Comparison of ENCODE assay signal across 10 cellular contexts in the genomic region with DNA sequence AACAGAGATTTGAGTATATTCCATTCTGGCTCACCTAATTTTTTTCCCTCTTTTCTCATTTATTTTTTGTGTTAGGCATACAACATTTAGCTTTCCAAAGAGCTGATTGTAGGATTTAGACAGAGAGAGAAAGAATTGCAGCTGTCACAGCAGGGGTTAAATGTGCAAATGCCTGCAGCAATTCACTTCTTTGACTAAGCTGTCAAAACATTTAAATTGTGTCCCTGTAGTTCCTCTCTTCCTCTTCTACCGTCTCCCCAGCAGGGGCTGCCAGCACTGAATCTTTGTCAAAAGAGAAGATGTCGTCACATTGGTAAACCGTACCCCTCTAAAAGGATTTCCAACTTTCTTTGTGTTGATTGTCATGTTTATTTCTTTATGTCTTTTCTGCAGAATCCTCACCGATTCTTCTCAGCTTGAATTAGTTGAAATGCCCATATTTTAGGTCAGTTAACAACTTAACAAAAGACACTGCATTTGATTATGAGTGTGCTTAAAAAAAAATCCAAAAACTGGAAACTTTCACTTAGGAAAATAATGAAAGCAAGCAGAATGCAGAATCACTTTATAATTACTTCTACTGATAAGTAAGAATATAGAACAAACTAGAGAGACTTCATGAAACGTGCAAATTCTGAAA.
DNase-seq lines count a peak whose midpoint lies in the region; ATAC-seq and TF ChIP-seq lines count a peak whose summit lies in the region.
"Had no signal": no experiment of that assay in that cellular context is flagged by ENCODE, and none has a peak within 500 bp of the region (broad histone marks: within the 10 kb centered on the region; RNA-seq: fewer than 3 reads in every experiment).

No MANE protein-coding gene starts in this region.

- no peak overlapping the region for H3K27ac ChIP-seq in GM23248
- peak overlapping the region in 11 of 59 donors; percentile 3 to 61 (median 31) for H3K27ac ChIP-seq in dorsolateral prefrontal cortex
- no peak overlapping the region for H3K27ac ChIP-seq in gastrocnemius medialis
- no peak overlapping the region for H3K27ac ChIP-seq in caudate nucleus (ENCODE audit: low read depth, low read length)

- no peak for TF ChIP-seq POLR2A in gastrocnemius medialis (IDR thresholded peaks at IDR 0.05)

- peak overlapping the region; percentile 28 for H2AFZ ChIP-seq in GM23248

- H3K27me3 ChIP-seq in GM23248 (replicated peaks; ENCODE audit: insufficient read depth): no peaks in the 10 kb centered on the region
- no peaks in the 10 kb centered on the region for H3K27me3 ChIP-seq in dorsolateral prefrontal cortex
- no peaks in the 10 kb centered on the region for H3K27me3 ChIP-seq in gastrocnemius medialis

- WGBS in GM23248 (ENCODE audit: low coverage in 1 of 2, low lambda C conversion rate in 2 of 2, missing lambda C conversion rate in 2 of 2), 2 experiments: 19 to 22% methylated on average over 5 of the region's 5 CpGs

- DNase-seq in GM23248 (peak; percentile 13), NCI-H2227 (lab: John Stamatoyannopoulos, UW; ENCODE audit: unreplicated experiment) (peak; percentile 70), dorsolateral prefrontal cortex (no peak), neural crest cell (ENCODE audit: low read depth, low spot score) (peak; percentile 50), gastrocnemius medialis (no peak), caudate nucleus (lab: John Stamatoyannopoulos, UW) (no peak)
- no peak for DNase-seq in activated effector memory CD4-positive, alpha-beta T cell treated with anti-CD3 and anti-CD28 coated beads, Interleukin-2, amount 50 U/mL, for 16 hours
- no peak for DNase-seq in activated naive CD4-positive, alpha-beta T cell treated with Interleukin-2 at 50 U/mL for 16 hours
- DNase-seq: stimulated activated CD4-positive, alpha-beta T cell treated with anti-CD3 and anti-CD28 coated beads, Interleukin-2, amount 100 ng/mL, for 24 hours had no signal

- H3K36me3 Mint-ChIP-seq in neural crest cell (ENCODE audit: low read depth): peaks cover 11% of the 10 kb centered on the region

- no peak for ATAC-seq in gastrocnemius medialis
- ATAC-seq: activated T-helper 17 cell treated with anti-CD3 and anti-CD28 coated beads, Interleukin-2, amount 50 U/mL, for 72 hours had no signal

- H3K4me3 Mint-ChIP-seq in neural crest cell: peak overlapping the region; percentile 68
- H3K4me3 Mint-ChIP-seq: activated T-helper 17 cell treated with anti-CD3 and anti-CD28 coated beads, Interleukin-2, amount 50 U/mL, for 72 hours had no signal

- H4K20me1 ChIP-seq in GM23248 (ENCODE audit: insufficient read depth): no peaks in the 10 kb centered on the region

- H3K9me3 Mint-ChIP-seq in neural crest cell: peaks cover 2% of the 10 kb centered on the region
- H3K9me3 Mint-ChIP-seq: activated T-helper 17 cell treated with anti-CD3 and anti-CD28 coated beads, Interleukin-2, amount 50 U/mL, for 72 hours had no signal

- no peaks in the 10 kb centered on the region for H3K9me2 ChIP-seq in GM23248 (ENCODE audit: insufficient read depth)

- no peak overlapping the region for H3K4me3 ChIP-seq in GM23248
- peak overlapping the region in 55 of 59 donors; percentile 1 to 55 (median 36) for H3K4me3 ChIP-seq in dorsolateral prefrontal cortex
- H3K4me3 ChIP-seq in gastrocnemius medialis: no peak overlapping the region

- H3K79me2 ChIP-seq in GM23248 (ENCODE audit: insufficient read depth): no peaks in the 10 kb centered on the region

- H3K9me3 ChIP-seq in GM23248 (ENCODE audit: low read depth) (no peaks in the 10 kb centered on the region), gastrocnemius medialis (no peaks in the 10 kb centered on the region)

- no peaks in the 10 kb centered on the region for H3F3A ChIP-seq in GM23248 (ENCODE audit: insufficient read depth)

- peaks cover 21% of the 10 kb centered on the region for H3K4me1 Mint-ChIP-seq in neural crest cell
- H3K4me1 Mint-ChIP-seq: activated T-helper 17 cell treated with anti-CD3 and anti-CD28 coated beads, Interleukin-2, amount 50 U/mL, for 72 hours had no signal

- H3K36me3 ChIP-seq in GM23248 (ENCODE audit: low read depth) (no peaks in the 10 kb centered on the region), gastrocnemius medialis (no peaks in the 10 kb centered on the region)

- H3K27me3 Mint-ChIP-seq in neural crest cell (ENCODE audit: low read depth): no peaks in the 10 kb centered on the region
- H3K27me3 Mint-ChIP-seq: activated T-helper 17 cell treated with anti-CD3 and anti-CD28 coated beads, Interleukin-2, amount 50 U/mL, for 72 hours had no signal

- in situ Hi-C loops in GM23248 (cut with MboI) (loop anchor here (25.0 kb wide), 1 partner anchor 604 kb away; no protein-coding TSS in a partner anchor), gastrocnemius medialis (cut with MboI; ENCODE audit: low sequenced_read_pairs in 4 of 4) (no loop called here)

- H3K27ac Mint-ChIP-seq in neural crest cell (ENCODE audit: unreplicated experiment): peak overlapping the region; percentile 91
- H3K27ac Mint-ChIP-seq: activated T-helper 17 cell treated with anti-CD3 and anti-CD28 coated beads, Interleukin-2, amount 50 U/mL, for 72 hours had no signal

- no peak overlapping the region for H3K4me2 ChIP-seq in GM23248 (ENCODE audit: unreplicated experiment)

- TF ChIP-seq CTCF in dorsolateral prefrontal cortex (IDR thresholded peaks at IDR 0.05 in 54 of 56, conservative IDR thresholded peaks at IDR 0.05 in 2 of 56; ENCODE audit: low read depth in 1 of 56, partially characterized antibody in 56 of 56) (peak in 18 of 56 donors; percentile 7 to 36 (median 23)), neural crest cell (conservative IDR thresholded peaks at IDR 0.05) (peak; percentile 66), gastrocnemius medialis (IDR thresholded peaks at IDR 0.05 in 4 of 5, conservative IDR thresholded peaks at IDR 0.05 in 1 of 5) (no peak)

- intact Hi-C loops in dorsolateral prefrontal cortex (cut with DNase I): no loop called here
- intact Hi-C loops in gastrocnemius medialis (cut with DNase I; ENCODE audit: low total_unique reads): no loop called here

- peaks cover 7% of the 10 kb centered on the region; the same call in 1 of the 2 replicates for H3K4me1 ChIP-seq in GM23248 (ENCODE audit: insufficient read depth)
- no peaks in the 10 kb centered on the region for H3K4me1 ChIP-seq in gastrocnemius medialis

- no peak overlapping the region for H3K9ac ChIP-seq in GM23248

Comparison
In these comparisons a context has a peak if more than half of its experiments do, and no peak if none do; other contexts are left out.
1. DNase-seq: peak in GM23248 (single experiment), NCI-H2227 (single experiment) and neural crest cell (single experiment); none in dorsolateral prefrontal cortex (0 of 10), activated effector memory CD4-positive, alpha-beta T cell treated with anti-CD3 and anti-CD28 coated beads, Interleukin-2, amount 50 U/mL, for 16 hours (single experiment), gastrocnemius medialis (0 of 2), activated naive CD4-positive, alpha-beta T cell treated with Interleukin-2 at 50 U/mL for 16 hours (single experiment) and caudate nucleus (0 of 61).
2. H3K4me3 ChIP-seq: peak in dorsolateral prefrontal cortex (55 of 59); none in GM23248 (single experiment) and gastrocnemius medialis (0 of 4).